19 cellular contexts compared by ENCODE assay signal in the genomic region with DNA sequence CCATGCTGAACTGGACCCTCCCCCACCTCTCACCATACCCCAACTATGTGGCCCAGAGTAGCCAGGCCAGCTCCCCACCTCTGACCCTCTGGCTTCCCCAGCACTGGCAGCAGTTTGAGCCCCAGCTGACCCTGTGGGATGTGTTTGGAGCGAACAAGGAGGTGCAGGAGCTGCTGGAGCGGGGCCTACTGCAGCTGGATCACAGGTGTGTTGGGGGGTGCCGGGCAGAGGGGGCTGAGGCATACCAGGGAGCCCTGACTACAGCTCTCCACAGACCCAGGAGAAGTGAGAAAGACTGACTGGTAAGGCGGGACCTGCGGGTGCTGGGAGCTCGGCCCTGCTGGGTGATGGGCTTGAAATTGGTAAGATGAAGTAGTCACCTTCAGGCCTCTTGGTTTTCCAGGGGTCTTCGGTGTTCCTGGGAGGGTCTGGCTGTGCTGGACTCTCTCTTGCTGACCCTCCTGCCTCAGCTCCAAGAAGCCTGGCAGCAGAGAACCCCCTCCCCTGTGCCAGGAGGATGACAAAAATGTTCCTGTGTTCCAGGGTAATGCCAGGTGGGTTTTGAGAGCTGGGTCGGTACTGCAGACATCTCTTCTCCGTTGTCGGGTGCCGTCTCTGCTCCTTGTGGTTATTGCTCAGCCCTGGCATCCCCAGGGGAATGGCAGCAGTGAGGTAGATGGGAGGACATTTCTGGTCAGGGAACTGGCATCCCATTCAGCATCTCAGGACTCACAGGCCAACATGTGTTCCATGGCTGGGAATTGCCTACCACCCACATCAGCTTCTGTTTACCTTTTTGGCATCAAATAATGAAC. TPM values are rescaled to one million over a fixed set of nuclear protein-coding genes. Genes with fewer than 3 reads are reported as not detected.
A peak's percentile ranks its signal among the peaks of the same experiment; 100 is the strongest.
DNase-seq lines count a peak whose midpoint lies in the region; ATAC-seq and TF ChIP-seq lines count a peak whose summit lies in the region.
"Had no signal": no experiment of that assay in that cellular context is flagged by ENCODE, and none has a peak within 500 bp of the region (broad histone marks: within the 10 kb centered on the region; RNA-seq: fewer than 3 reads in every experiment).

No MANE protein-coding gene starts in this region.

- peaks cover 3 to 4% of the 10 kb centered on the region in 2 donors for H3K4me1 ChIP-seq in neuronal stem cell (ENCODE audit: control insufficient read depth in 2 of 2, insufficient read depth in 1 of 2, low read depth in 1 of 2, low read length in 2 of 2)
- peaks cover 18% of the 10 kb centered on the region for H3K4me1 ChIP-seq in vagina

- peak overlapping the region; percentile 49 for H4K8ac ChIP-seq in neuronal stem cell (ENCODE audit: low read depth, low read length)

- TF ChIP-seq POLR2A in vagina (IDR thresholded peaks at IDR 0.05) = no peak

- H3K36me3 ChIP-seq in neuronal stem cell (replicated peaks in 1 of 2; ENCODE audit: control insufficient read depth in 2 of 2, insufficient read depth in 2 of 2, low read length in 2 of 2) (peaks cover 2 to 18% of the 10 kb centered on the region in 2 donors), vagina (peaks cover 0 to 19% of the 10 kb centered on the region in 2 donors)

- no peaks in the 10 kb centered on the region for H3K27me3 ChIP-seq in neuronal stem cell (ENCODE audit: control insufficient read depth in 3 of 3, insufficient read depth in 3 of 3, low read depth in 1 of 3, low read length in 3 of 3)
- H3K27me3 ChIP-seq in vagina = no peaks in the 10 kb centered on the region

- H3K27me3 Mint-ChIP-seq in natural killer cell treated with Interleukin-12 subunit alpha and Interleukin-12 subunit beta and Interleukin-15 and Interleukin-18, amount 100 ng/mL, for 72 hours = no peaks in the 10 kb centered on the region
- no peaks in the 10 kb centered on the region for H3K27me3 Mint-ChIP-seq in natural killer cell (ENCODE audit: low read depth in 2 of 2)
- no peaks in the 10 kb centered on the region for H3K27me3 Mint-ChIP-seq in dendritic cell treated with granulocyte-macrophage colony-stimulating factor and Interleukin-4, amounts not matched to agents 40 ng/mL and 50 ng/mL, for 4 days

- H3K4me2 ChIP-seq in neuronal stem cell (ENCODE audit: insufficient read depth, low read length, poor library complexity, severe bottlenecking) = no peak overlapping the region

- no CpG with 5 or more reads among the region's 11 CpGs for WGBS in neuronal stem cell (ENCODE audit: extremely low coverage in 2 of 2, insufficient read length in 2 of 2, insufficient replicate concordance in 1 of 2), 2 donors

- H3K14ac ChIP-seq in neuronal stem cell (ENCODE audit: low read length) = no peak overlapping the region

- TF ChIP-seq CTCF in natural killer cell (IDR thresholded peaks at IDR 0.05) (no peak), vagina (IDR thresholded peaks at IDR 0.05) (no peak)

- DNase-seq in natural killer cell treated with Interleukin-12 subunit alpha and Interleukin-12 subunit beta and Interleukin-15 and Interleukin-18, amount 100 ng/mL, for 72 hours (ENCODE audit: low spot score) = peak; percentile 29
- no peak for DNase-seq in natural killer cell
- DNase-seq in neuronal stem cell (ENCODE audit: low spot score) = no peak
- no peak for DNase-seq in vagina (ENCODE audit: extremely low spot score in 2 of 2)
- no peak for DNase-seq in occipital lobe (lab: John Stamatoyannopoulos, UW)
- no peak for DNase-seq in GDM1 (lab: John Stamatoyannopoulos, UW)
- DNase-seq: DMS 273 treated with DMSO at 0.1 percent for 48 hours, GF-D8, NCI-H1092, NCI-H1694, NCI-H510A treated with DMSO at 0.1 percent for 48 hours, NCI-H82, PC-3 had no signal

- no peak for ATAC-seq in natural killer cell treated with Interleukin-12 subunit alpha and Interleukin-12 subunit beta and Interleukin-15 and Interleukin-18, amount 100 ng/mL, for 72 hours
- no peak for ATAC-seq in natural killer cell
- ATAC-seq in HG02588 (IDR thresholded peaks at IDR 0.05; ENCODE audit: unreplicated experiment) = no peak
- ATAC-seq: PC-3 had no signal

- H3K18ac ChIP-seq in neuronal stem cell (ENCODE audit: low read length) = no peak overlapping the region

- peak overlapping the region; percentile 43 for H2BK5ac ChIP-seq in neuronal stem cell (ENCODE audit: low read length)

- H3K79me1 ChIP-seq in neuronal stem cell (ENCODE audit: low read depth, low read length) = no peaks in the 10 kb centered on the region

- H3K4me3 ChIP-seq in neuronal stem cell (ENCODE audit: low read length in 2 of 2) = no peak overlapping the region
- H3K4me3 ChIP-seq in vagina = no peak overlapping the region

- H3K23ac ChIP-seq in neuronal stem cell (ENCODE audit: low read depth, low read length, poor library complexity) = no peak overlapping the region

- intact Hi-C loops in natural killer cell (cut with micrococcal nuclease) = no loop called here
- intact Hi-C loops in dendritic cell treated with granulocyte-macrophage colony-stimulating factor and Interleukin-4, amounts not matched to agents 40 ng/mL and 50 ng/mL, for 4 days (cut with micrococcal nuclease) = loop anchor here (5.0 to 10.0 kb wide), 2 partner anchors 143 to 210 kb away; no protein-coding TSS in a partner anchor
- intact Hi-C loops in vagina (cut with DNase I) = loop anchor here (5.0 to 10.0 kb wide), 2 partner anchors 58 to 360 kb away; no protein-coding TSS in a partner anchor

- H3K9me3 Mint-ChIP-seq in natural killer cell treated with Interleukin-12 subunit alpha and Interleukin-12 subunit beta and Interleukin-15 and Interleukin-18, amount 100 ng/mL, for 72 hours = no peaks in the 10 kb centered on the region
- no peaks in the 10 kb centered on the region for H3K9me3 Mint-ChIP-seq in natural killer cell
- H3K9me3 Mint-ChIP-seq in dendritic cell treated with granulocyte-macrophage colony-stimulating factor and Interleukin-4, amounts not matched to agents 40 ng/mL and 50 ng/mL, for 4 days = no peaks in the 10 kb centered on the region

- H3K36me3 Mint-ChIP-seq in natural killer cell treated with Interleukin-12 subunit alpha and Interleukin-12 subunit beta and Interleukin-15 and Interleukin-18, amount 100 ng/mL, for 72 hours = peaks cover 6% of the 10 kb centered on the region
- H3K36me3 Mint-ChIP-seq in natural killer cell = no peaks in the 10 kb centered on the region
- peaks cover 59% of the 10 kb centered on the region for H3K36me3 Mint-ChIP-seq in dendritic cell treated with granulocyte-macrophage colony-stimulating factor and Interleukin-4, amounts not matched to agents 40 ng/mL and 50 ng/mL, for 4 days (ENCODE audit: low read depth)

- H3K9ac ChIP-seq in neuronal stem cell (ENCODE audit: low read depth, low read length, poor library complexity) = no peak overlapping the region

- H2BK120ac ChIP-seq in neuronal stem cell (ENCODE audit: low read depth, low read length) = no peak overlapping the region

- no peak overlapping the region for H3K27ac Mint-ChIP-seq in natural killer cell treated with Interleukin-12 subunit alpha and Interleukin-12 subunit beta and Interleukin-15 and Interleukin-18, amount 100 ng/mL, for 72 hours
- H3K27ac Mint-ChIP-seq in natural killer cell = no peak overlapping the region
- H3K27ac Mint-ChIP-seq in dendritic cell treated with granulocyte-macrophage colony-stimulating factor and Interleukin-4, amounts not matched to agents 40 ng/mL and 50 ng/mL, for 4 days = peak overlapping the region; percentile 8

- no peak overlapping the region for H3K4ac ChIP-seq in neuronal stem cell (ENCODE audit: low read length)

- no peak overlapping the region for H2AFZ ChIP-seq in neuronal stem cell (ENCODE audit: low read length)

- H3K4me1 Mint-ChIP-seq in natural killer cell treated with Interleukin-12 subunit alpha and Interleukin-12 subunit beta and Interleukin-15 and Interleukin-18, amount 100 ng/mL, for 72 hours (ENCODE audit: low read depth in 2 of 2) = peaks cover 16% of the 10 kb centered on the region in 2 donors
- H3K4me1 Mint-ChIP-seq in natural killer cell = peaks cover 15 to 19% of the 10 kb centered on the region in 2 donors
- peaks cover 19% of the 10 kb centered on the region for H3K4me1 Mint-ChIP-seq in dendritic cell treated with granulocyte-macrophage colony-stimulating factor and Interleukin-4, amounts not matched to agents 40 ng/mL and 50 ng/mL, for 4 days (ENCODE audit: low read depth)

- no peak overlapping the region for H4K91ac ChIP-seq in neuronal stem cell (ENCODE audit: low read depth, low read length, poor library complexity)

- H3K27ac ChIP-seq in neuronal stem cell (replicated peaks; ENCODE audit: low read length) = no peak overlapping the region
- peak overlapping the region; percentile 89 for H3K27ac ChIP-seq in vagina
- H3K27ac ChIP-seq: C4-2B had no signal

- no peak overlapping the region for H3K4me3 Mint-ChIP-seq in natural killer cell treated with Interleukin-12 subunit alpha and Interleukin-12 subunit beta and Interleukin-15 and Interleukin-18, amount 100 ng/mL, for 72 hours
- no peak overlapping the region for H3K4me3 Mint-ChIP-seq in natural killer cell
- H3K4me3 Mint-ChIP-seq in dendritic cell treated with granulocyte-macrophage colony-stimulating factor and Interleukin-4, amounts not matched to agents 40 ng/mL and 50 ng/mL, for 4 days = no peak overlapping the region

- no peak overlapping the region for H2BK12ac ChIP-seq in neuronal stem cell (ENCODE audit: low read length)

- H2BK15ac ChIP-seq in neuronal stem cell (ENCODE audit: low read length) = no peak overlapping the region

- H3K9me3 ChIP-seq in neuronal stem cell (replicated peaks in 1 of 2; ENCODE audit: control insufficient read depth in 2 of 2, insufficient read depth in 1 of 2, low read depth in 1 of 2, low read length in 2 of 2) (no peaks in the 10 kb centered on the region), vagina (no peaks in the 10 kb centered on the region)

- H2AK5ac ChIP-seq in neuronal stem cell (ENCODE audit: low read depth, low read length) = no peak overlapping the region

RNA-seq across cellular contexts. Expression of a gene that starts 5.9 kb away (rescaled TPM):
- 10 to 100 TPM; 34.3 to 54.2 TPM for total RNA-seq in natural killer cell treated with Interleukin-12 subunit alpha and Interleukin-12 subunit beta and Interleukin-15 and Interleukin-18, amount 100 ng/mL, for 72 hours
- total RNA-seq in natural killer cell = 10 to 100 TPM; 49.0 to 71.3 (median 56.5) TPM
- 8.9 TPM for polyA plus RNA-seq in neuronal stem cell (2013, experiment 1 of 2)
- polyA plus RNA-seq in neuronal stem cell (2013, experiment 2 of 2) = 8.5 TPM
- total RNA-seq in vagina = 37.3 TPM
- 24.2 TPM for total RNA-seq in occipital lobe

RNA-seq across cellular contexts. Expression of a gene that starts 15.9 kb away (rescaled TPM):
- not detected for total RNA-seq in natural killer cell treated with Interleukin-12 subunit alpha and Interleukin-12 subunit beta and Interleukin-15 and Interleukin-18, amount 100 ng/mL, for 72 hours
- total RNA-seq in natural killer cell (under 1 TPM in 1 of 3 donors, not detected in 2; 0.60 TPM), vagina (not detected), occipital lobe (not detected)
- not detected for polyA plus RNA-seq in neuronal stem cell (2013, experiment 1 of 2)
- 0.04 TPM for polyA plus RNA-seq in neuronal stem cell (2013, experiment 2 of 2)
- total RNA-seq: A673, H4, MCF 10A, PC-3 had no signal

RNA-seq across cellular contexts. Expression of a gene that starts 23.7 kb away (rescaled TPM):
- total RNA-seq in natural killer cell treated with Interleukin-12 subunit alpha and Interleukin-12 subunit beta and Interleukin-15 and Interleukin-18, amount 100 ng/mL, for 72 hours = 1 to 10 TPM; 1.1 to 2.8 TPM
- total RNA-seq in natural killer cell = 1 to 10 TPM in 1 of 3 donors, under 1 TPM in 2; 0.26 to 4.9 (median 0.70) TPM
- polyA plus RNA-seq in neuronal stem cell (2013, experiment 1 of 2) = 1.8 TPM
- 2.2 TPM for polyA plus RNA-seq in neuronal stem cell (2013, experiment 2 of 2)
- not detected for total RNA-seq in vagina
- total RNA-seq in occipital lobe = 2.0 TPM
- total RNA-seq: H4 had no signal

RNA-seq across cellular contexts. Expression of a gene that starts 48.0 kb away (rescaled TPM):
- not detected for total RNA-seq in natural killer cell treated with Interleukin-12 subunit alpha and Interleukin-12 subunit beta and Interleukin-15 and Interleukin-18, amount 100 ng/mL, for 72 hours
- total RNA-seq in natural killer cell (not detected), vagina (21.9 TPM), occipital lobe (0.31 TPM)
- polyA plus RNA-seq in neuronal stem cell (2013, experiment 1 of 2) = 0.04 TPM
- polyA plus RNA-seq in neuronal stem cell (2013, experiment 2 of 2) = 0.07 TPM
- total RNA-seq: H4 had no signal

RNA-seq across cellular contexts. Expression of a gene that starts 58.5 kb away (rescaled TPM):
- 10 to 100 TPM in 1 of 2 donors, 1 to 10 TPM in 1; 6.9 to 13.4 TPM for total RNA-seq in natural killer cell treated with Interleukin-12 subunit alpha and Interleukin-12 subunit beta and Interleukin-15 and Interleukin-18, amount 100 ng/mL, for 72 hours
- total RNA-seq in natural killer cell = 10 to 100 TPM; 24.2 to 40.6 (median 25.8) TPM
- polyA plus RNA-seq in neuronal stem cell (2013, experiment 1 of 2) = 12.5 TPM
- 13.0 TPM for polyA plus RNA-seq in neuronal stem cell (2013, experiment 2 of 2)
- 56.0 TPM for total RNA-seq in vagina
- 1.9 TPM for total RNA-seq in occipital lobe
